13 cellular contexts compared by ENCODE assay signal in the genomic region with DNA sequence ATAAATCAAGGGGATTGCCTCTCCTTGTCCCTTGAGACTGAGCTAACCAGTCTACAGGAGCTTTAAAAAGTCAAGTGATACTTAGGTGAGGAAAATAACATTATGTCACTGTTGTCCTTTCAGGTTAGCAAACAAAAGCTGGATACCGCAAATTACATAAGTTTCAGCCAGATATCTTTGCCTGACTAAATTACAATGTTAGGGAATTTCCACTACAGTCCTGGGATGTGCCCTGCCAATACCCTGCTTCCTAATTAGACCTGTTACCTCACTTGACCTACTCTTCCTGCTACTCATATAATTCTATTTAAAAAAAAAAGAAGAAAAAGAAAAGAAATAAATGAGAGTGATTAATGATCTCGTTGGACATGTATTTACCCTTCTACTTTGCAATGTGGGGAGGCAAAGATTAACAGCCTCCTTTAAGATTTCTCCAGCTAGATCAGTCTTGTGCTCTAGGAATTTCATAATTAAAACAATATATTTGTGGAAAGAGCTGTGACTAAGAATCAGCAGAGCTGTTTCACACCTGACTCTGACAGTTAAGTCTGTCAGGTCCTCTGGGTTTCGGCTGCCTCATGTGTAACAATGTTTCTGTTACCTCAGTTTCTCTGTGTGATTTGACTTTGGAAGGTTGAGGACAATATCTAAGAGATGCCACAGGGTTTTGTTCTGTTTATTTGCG.
A peak's percentile ranks its signal among the peaks of the same experiment; 100 is the strongest.
DNase-seq lines count a peak whose midpoint lies in the region; ATAC-seq and TF ChIP-seq lines count a peak whose summit lies in the region.
"Had no signal": no experiment of that assay in that cellular context is flagged by ENCODE, and none has a peak within 500 bp of the region (broad histone marks: within the 10 kb centered on the region; RNA-seq: fewer than 3 reads in every experiment).

No MANE protein-coding gene starts in this region.

- H3K9me3 Mint-ChIP-seq in GM23338 = no peaks in the 10 kb centered on the region
- H3K9me3 Mint-ChIP-seq in effector memory CD8-positive, alpha-beta T cell = peaks cover 4 to 10% of the 10 kb centered on the region in 2 donors
- H3K9me3 Mint-ChIP-seq: activated CD4-positive, alpha-beta T cell treated with anti-CD3 and anti-CD28 coated beads, Interleukin-2, amount 10 ng/mL, durations not matched to agents 24 days and 14 days; activated T-cell treated with anti-CD3 and anti-CD28 coated beads, Interleukin-2, amount 50 U/mL, for 72 hours had no signal

- no peaks in the 10 kb centered on the region for H4K20me1 ChIP-seq in GM23338 (replicated peaks; ENCODE audit: insufficient read depth)

- no peak overlapping the region for H3K27ac ChIP-seq in GM23338 (ENCODE audit: low read depth)
- H3K27ac ChIP-seq: thoracic aorta had no signal

- H2AFZ ChIP-seq in GM23338 = peak overlapping the region; percentile 15; the same call in 1 of the 2 replicates

- no peaks in the 10 kb centered on the region for H3K36me3 Mint-ChIP-seq in GM23338 (ENCODE audit: low read depth)
- H3K36me3 Mint-ChIP-seq in effector memory CD8-positive, alpha-beta T cell (ENCODE audit: insufficient read depth) = no peaks in the 10 kb centered on the region

- no peaks in the 10 kb centered on the region for H3K4me1 ChIP-seq in GM23338 (ENCODE audit: insufficient read depth)

- DNase-seq in GM23338 (ENCODE audit: low spot score) (no peak), NCI-H748 (lab: John Stamatoyannopoulos, UW; ENCODE audit: unreplicated experiment) (peak; percentile 51), epithelial cell of proximal tubule (ENCODE audit: low read depth) (peak; percentile 93), renal cortical epithelial cell (ENCODE audit: low read depth) (peak; percentile 96), H7 (no peak)
- no peak for DNase-seq in effector memory CD8-positive, alpha-beta T cell
- DNase-seq: activated CD4-positive, alpha-beta T cell treated with anti-CD3 and anti-CD28 coated beads, Interleukin-2, amount 10 ng/mL, durations not matched to agents 24 days and 14 days; activated T-cell treated with anti-CD3 and anti-CD28 coated beads, Interleukin-2, amount 50 U/mL, for 72 hours; NCI-H1105 treated with DMSO at 0.1 percent for 48 hours; T-helper 1 cell had no signal

- H3K27ac Mint-ChIP-seq in GM23338 = no peak overlapping the region
- no peak overlapping the region for H3K27ac Mint-ChIP-seq in effector memory CD8-positive, alpha-beta T cell
- H3K27ac Mint-ChIP-seq: activated CD4-positive, alpha-beta T cell treated with anti-CD3 and anti-CD28 coated beads, Interleukin-2, amount 10 ng/mL, durations not matched to agents 24 days and 14 days; activated T-cell treated with anti-CD3 and anti-CD28 coated beads, Interleukin-2, amount 50 U/mL, for 72 hours had no signal

- no peaks in the 10 kb centered on the region for H3K27me3 ChIP-seq in GM23338 (ENCODE audit: insufficient read depth)
- H3K27me3 ChIP-seq in H7 (ENCODE audit: control insufficient read depth, insufficient read depth, low read length) = no peaks in the 10 kb centered on the region

- H3K79me2 ChIP-seq in GM23338 (replicated peaks; ENCODE audit: insufficient read depth) = no peaks in the 10 kb centered on the region

- TF ChIP-seq CTCF in GM23338 (conservative IDR thresholded peaks at IDR 0.05; ENCODE audit: low read depth in 2 of 2) (no peak), epithelial cell of proximal tubule (conservative IDR thresholded peaks at IDR 0.05; ENCODE audit: low read depth, low read length) (no peak)

- no peak overlapping the region for H3K4me3 ChIP-seq in GM23338
- no peak overlapping the region for H3K4me3 ChIP-seq in epithelial cell of proximal tubule (ENCODE audit: low read depth, low read length)
- H3K4me3 ChIP-seq in H7 (ENCODE audit: insufficient read depth, low read depth, low read length) = no peak overlapping the region
- H3K4me3 ChIP-seq: skin epidermis, thoracic aorta had no signal

- no peaks in the 10 kb centered on the region; the same call in 1 of the 2 replicates for H3K9me2 ChIP-seq in GM23338 (ENCODE audit: insufficient read depth)

- ATAC-seq in GM23338 (no peak), HG03135 (IDR thresholded peaks at IDR 0.05; ENCODE audit: unreplicated experiment) (no peak)
- no peak for ATAC-seq in effector memory CD8-positive, alpha-beta T cell (replicated peaks)
- ATAC-seq: activated T-cell treated with anti-CD3 and anti-CD28 coated beads, Interleukin-2, amount 50 U/mL, for 72 hours had no signal

- no peak overlapping the region for H3K4me2 ChIP-seq in GM23338

- peaks cover 9% of the 10 kb centered on the region for H3K4me1 Mint-ChIP-seq in GM23338
- no peaks in the 10 kb centered on the region for H3K4me1 Mint-ChIP-seq in effector memory CD8-positive, alpha-beta T cell (ENCODE audit: low read depth in 2 of 2)
- H3K4me1 Mint-ChIP-seq: activated CD4-positive, alpha-beta T cell treated with anti-CD3 and anti-CD28 coated beads, Interleukin-2, amount 10 ng/mL, durations not matched to agents 24 days and 14 days had no signal

- H3K36me3 ChIP-seq in GM23338 (ENCODE audit: insufficient read depth) (no peaks in the 10 kb centered on the region), H7 (replicated peaks; ENCODE audit: control insufficient read depth, insufficient read depth, low read length) (no peaks in the 10 kb centered on the region)
- H3K36me3 ChIP-seq: thoracic aorta had no signal

- H3F3A ChIP-seq in GM23338 (replicated peaks; ENCODE audit: low read depth) = no peaks in the 10 kb centered on the region

- no peak overlapping the region for H3K4me3 Mint-ChIP-seq in GM23338
- H3K4me3 Mint-ChIP-seq in effector memory CD8-positive, alpha-beta T cell = no peak overlapping the region
- H3K4me3 Mint-ChIP-seq: activated CD4-positive, alpha-beta T cell treated with anti-CD3 and anti-CD28 coated beads, Interleukin-2, amount 10 ng/mL, durations not matched to agents 24 days and 14 days; activated T-cell treated with anti-CD3 and anti-CD28 coated beads, Interleukin-2, amount 50 U/mL, for 72 hours had no signal

- H3K27me3 Mint-ChIP-seq in GM23338 (ENCODE audit: insufficient read depth, low read depth, poor library complexity) = no peaks in the 10 kb centered on the region
- H3K27me3 Mint-ChIP-seq in effector memory CD8-positive, alpha-beta T cell = no peaks in the 10 kb centered on the region
- H3K27me3 Mint-ChIP-seq: activated CD4-positive, alpha-beta T cell treated with anti-CD3 and anti-CD28 coated beads, Interleukin-2, amount 10 ng/mL, durations not matched to agents 24 days and 14 days had no signal

TF ChIP-seq in GM23338, 12 proteins besides CTCF, POLR2A, EP300 and RAD21:
- TF ChIP-seq NANOG (IDR thresholded peaks at IDR 0.05; ENCODE audit: borderline replicate concordance) = no peak
- no peak for TF ChIP-seq EZH2 (IDR thresholded peaks at IDR 0.05; ENCODE audit: low read depth, unreplicated experiment)
- no peak for TF ChIP-seq POLR2AphosphoS5 (IDR thresholded peaks at IDR 0.05; ENCODE audit: low read depth)
- TF ChIP-seq ZNF331 (CRISPR knock-in tag; IDR thresholded peaks at IDR 0.05; ENCODE audit: low read depth) = no peak

Comparison
In these comparisons a context has a peak if more than half of its experiments do, and no peak if none do; other contexts are left out.
1. DNase-seq: peak in NCI-H748 (single experiment), epithelial cell of proximal tubule (single experiment) and renal cortical epithelial cell (single experiment); none in GM23338 (single experiment), effector memory CD8-positive, alpha-beta T cell (0 of 3) and H7 (single experiment).